In genomic region chr20:57306747-57307146, GRCh38 we compare ENCODE assay signal across 29 cellular contexts. TPM values are rescaled to one million over a fixed set of nuclear protein-coding genes. Genes with fewer than 3 reads are reported as not detected.
"Had no signal": no experiment of that assay in that cellular context is flagged by ENCODE, and none has a peak within 500 bp of the region (broad histone marks: within the 10 kb centered on the region; RNA-seq: fewer than 3 reads in every experiment).

No MANE protein-coding gene starts in this region.

- H3K27ac ChIP-seq: adrenal gland, KMS-11, Peyer's patch, RWPE1, SJSA1 had no signal

- H3K4me2 ChIP-seq: KMS-11 had no signal

- H3K9me3 ChIP-seq: adrenal gland, MG63, Peyer's patch, SJSA1 had no signal

- H3K4me1 ChIP-seq: adrenal gland, Peyer's patch, SJSA1 had no signal

- H3K9ac ChIP-seq: KMS-11 had no signal

- ATAC-seq: activated CD8-positive, alpha-beta T cell treated with anti-CD3 and anti-CD28 coated beads, Interleukin-2, amount 10 ng/mL, durations not matched to agents 7 days and 5 days; SK-N-SH treated with all-trans-retinoic acid at 6 μM for 48 hours had no signal

- H3K36me3 ChIP-seq: adrenal gland, MG63, Peyer's patch, SJSA1 had no signal

- H3K4me3 ChIP-seq: adrenal gland, MG63, Peyer's patch, SJSA1 had no signal

- H3K27me3 ChIP-seq: MG63, Peyer's patch, SJSA1 had no signal

- DNase-seq: activated CD4-positive, alpha-beta T cell treated with anti-CD3 and anti-CD28 coated beads for 48 hours; activated CD4-positive, alpha-beta T cell treated with anti-CD3 and anti-CD28 coated beads, Interleukin-2, amount 50 U/mL, for 4 hours; activated CD4-positive, CD25-positive, alpha-beta regulatory T cell treated with anti-CD3 and anti-CD28 coated beads, Interleukin-2, amount 50 U/mL, for 72 hours; activated CD8-positive, alpha-beta memory T cell treated with anti-CD3 and anti-CD28 coated beads, Interleukin-2, amount 50 U/mL, for 48 hours; activated CD8-positive, alpha-beta T cell treated with anti-CD3 and anti-CD28 coated beads, Interleukin-2, amount 10 ng/mL, durations not matched to agents 7 days and 5 days; activated naive CD4-positive, alpha-beta T cell treated with anti-CD3 and anti-CD28 coated beads, Interleukin-2, amount 50 U/mL, for 16 hours; activated naive CD8-positive, alpha-beta T cell treated with anti-CD3 and anti-CD28 coated beads, Interleukin-2, amount 10 ng/mL, durations not matched to agents 7 days and 5 days; activated T-cell treated with anti-CD3 and anti-CD28 coated beads, Interleukin-2, amount 50 U/mL, for 1 hour; adrenal gland; anterior cingulate cortex; central memory CD4-positive, alpha-beta T cell; MG63; MV-4-11; NCI-H1092 treated with DMSO at 0.1 percent for 48 hours; NCI-H1417 treated with DMSO at 0.1 percent for 48 hours; NCI-H1694; NCI-H2029 treated with DMSO at 0.1 percent for 48 hours; NCI-H345; NCI-H510A; NCI-H526 treated with DMSO at 0.1 percent for 48 hours; NK-92 treated with Interleukin-12 subunit alpha and Interleukin-12 subunit beta, amount 100 ng/mL, for 24 hours; Peyer's patch; SHP77; SW 1271 had no signal

RNA-seq across cellular contexts. Expression of gene SPO11, which starts 22.9 kb away (rescaled TPM):
- total RNA-seq: activated CD8-positive, alpha-beta T cell treated with anti-CD3 and anti-CD28 coated beads, Interleukin-2, amount 10 ng/mL, durations not matched to agents 7 days and 5 days; activated naive CD8-positive, alpha-beta T cell treated with anti-CD3 and anti-CD28 coated beads, Interleukin-2, amount 10 ng/mL, durations not matched to agents 7 days and 5 days; adrenal gland; Peyer's patch; SJSA1; T-helper 1 cell treated with Interleukin-12 subunit alpha and Interleukin-12 subunit beta and Interleukin-4 antibody, amounts not matched to agents 30 ng/mL and 1 ng/mL, for 36 hours had no signal
- polyA plus RNA-seq: adrenal gland had no signal

RNA-seq across cellular contexts. Expression of gene BMP7, which starts 40.3 kb away (rescaled TPM):
- total RNA-seq: activated CD8-positive, alpha-beta T cell treated with anti-CD3 and anti-CD28 coated beads, Interleukin-2, amount 10 ng/mL, durations not matched to agents 7 days and 5 days; activated naive CD8-positive, alpha-beta T cell treated with anti-CD3 and anti-CD28 coated beads, Interleukin-2, amount 10 ng/mL, durations not matched to agents 7 days and 5 days; SJSA1; T-helper 1 cell treated with Interleukin-12 subunit alpha and Interleukin-12 subunit beta and Interleukin-4 antibody, amounts not matched to agents 30 ng/mL and 1 ng/mL, for 36 hours had no signal
